ENCODE assay signal across 1 cellular context in the genomic region with DNA sequence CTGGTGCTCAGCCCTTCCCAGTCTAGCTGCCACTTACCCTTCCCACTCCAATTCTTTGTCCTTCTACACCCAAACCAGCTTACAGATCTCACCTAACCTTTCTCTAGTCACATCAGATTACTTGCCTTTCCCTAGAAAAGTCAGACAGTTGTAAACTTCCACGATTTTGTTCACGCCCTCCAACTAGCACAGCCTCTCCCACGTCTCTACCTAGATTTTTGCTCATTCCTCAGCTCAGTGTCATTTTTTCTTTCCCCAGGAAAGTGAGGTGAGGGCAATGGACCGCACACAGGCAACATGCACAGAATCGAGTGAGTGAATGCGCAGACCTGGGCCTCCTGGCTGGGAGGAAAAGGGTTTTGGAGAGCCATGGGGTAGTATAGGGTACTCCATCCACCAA.
TF ChIP-seq lines count a peak whose summit lies in the region.

No MANE protein-coding gene starts in this region.

TF ChIP-seq in IMR-90, 13 proteins besides CTCF, POLR2A, EP300 and RAD21 (continued from another document):
- TF ChIP-seq, protein P1, sequence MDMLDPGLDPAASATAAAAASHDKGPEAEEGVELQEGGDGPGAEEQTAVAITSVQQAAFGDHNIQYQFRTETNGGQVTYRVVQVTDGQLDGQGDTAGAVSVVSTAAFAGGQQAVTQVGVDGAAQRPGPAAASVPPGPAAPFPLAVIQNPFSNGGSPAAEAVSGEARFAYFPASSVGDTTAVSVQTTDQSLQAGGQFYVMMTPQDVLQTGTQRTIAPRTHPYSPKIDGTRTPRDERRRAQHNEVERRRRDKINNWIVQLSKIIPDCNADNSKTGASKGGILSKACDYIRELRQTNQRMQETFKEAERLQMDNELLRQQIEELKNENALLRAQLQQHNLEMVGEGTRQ (IDR thresholded peaks at IDR 0.05; ENCODE audit: low read depth, low read length), result no peak
- TF ChIP-seq RFX5 (IDR thresholded peaks at IDR 0.05; ENCODE audit: low read depth, low read length), result no peak
- no peak for TF ChIP-seq SMC3 (IDR thresholded peaks at IDR 0.05; ENCODE audit: low read depth, low read length)
- no peak for TF ChIP-seq MAFK (IDR thresholded peaks at IDR 0.05; ENCODE audit: low read depth, low read length)
- TF ChIP-seq NFE2L2 (IDR thresholded peaks at IDR 0.05; ENCODE audit: low read depth, low read length), result no peak
- TF ChIP-seq BHLHE40 (IDR thresholded peaks at IDR 0.05; ENCODE audit: low read depth, low read length), result no peak
- no peak for TF ChIP-seq CEBPB (IDR thresholded peaks at IDR 0.05; ENCODE audit: low read depth, low read length)
- TF ChIP-seq MXI1 (IDR thresholded peaks at IDR 0.05; ENCODE audit: borderline replicate concordance, low read depth, low read length), result no peak
